In genomic region chr2:24785704-24786321, GRCh38 we compare ENCODE assay signal across 10 cellular contexts. TPM values are rescaled to one million over a fixed set of nuclear protein-coding genes. Genes with fewer than 3 reads are reported as not detected.
DNase-seq lines count a peak whose midpoint lies in the region; ATAC-seq and TF ChIP-seq lines count a peak whose summit lies in the region.
"Had no signal": no experiment of that assay in that cellular context is flagged by ENCODE, and none has a peak within 500 bp of the region (broad histone marks: within the 10 kb centered on the region; RNA-seq: fewer than 3 reads in every experiment).

No MANE protein-coding gene starts in this region.

- 90% methylated on average over 6 of the region's 6 CpGs for WGBS in hepatocyte (ENCODE audit: low lambda C conversion rate, missing lambda C conversion rate)

- no peaks in the 10 kb centered on the region for H3K9me2 ChIP-seq in hepatocyte (replicated peaks; ENCODE audit: insufficient read depth)

- ATAC-seq in HG02884 (IDR thresholded peaks at IDR 0.05; ENCODE audit: unreplicated experiment) (peak; percentile 83), naive B cell (ENCODE audit: low read depth in 2 of 2) (peak; percentile 97 to 99), HG02938 (IDR thresholded peaks at IDR 0.05; ENCODE audit: unreplicated experiment) (no peak)
- ATAC-seq in activated CD4-positive, alpha-beta T cell treated with anti-CD3 and anti-CD28 coated beads for 36 hours, result no peak

- H3K79me2 ChIP-seq in hepatocyte, result no peaks in the 10 kb centered on the region

- H2AFZ ChIP-seq in hepatocyte, result no peak overlapping the region

- H3K36me3 ChIP-seq in hepatocyte (replicated peaks; ENCODE audit: insufficient read depth, low read depth), result no peaks in the 10 kb centered on the region

- peaks cover 16 to 29% (median 20%) of the 10 kb centered on the region in 3 donors for H3K4me1 Mint-ChIP-seq in naive B cell
- no peaks in the 10 kb centered on the region for H3K4me1 Mint-ChIP-seq in activated CD4-positive, alpha-beta T cell treated with anti-CD3 and anti-CD28 coated beads for 36 hours

- intact Hi-C loops in activated CD4-positive, alpha-beta T cell treated with anti-CD3 and anti-CD28 coated beads for 36 hours (cut with DNase I, micrococcal nuclease), result no loop called here

- H3K9me3 Mint-ChIP-seq in naive B cell, result peaks cover 0 to 5% (median 2%) of the 10 kb centered on the region in 7 donors
- no peaks in the 10 kb centered on the region for H3K9me3 Mint-ChIP-seq in activated CD4-positive, alpha-beta T cell treated with anti-CD3 and anti-CD28 coated beads for 36 hours (ENCODE audit: low read depth)

- TF ChIP-seq CTCF in hepatocyte (IDR thresholded peaks at IDR 0.05; ENCODE audit: poor library complexity), result no peak

- peak overlapping the region; percentile 75 to 97 (median 91) for H3K27ac Mint-ChIP-seq in naive B cell
- H3K27ac Mint-ChIP-seq in activated CD4-positive, alpha-beta T cell treated with anti-CD3 and anti-CD28 coated beads for 36 hours, result no peak overlapping the region

- no peak overlapping the region for H3K4me3 ChIP-seq in hepatocyte

- CTCF ChIA-PET in activated CD4-positive, alpha-beta T cell treated with anti-CD3 and anti-CD28 coated beads for 36 hours (lab: Charles Lee), result no interaction called here

- peak; percentile 16 for DNase-seq in DMS53 (lab: John Stamatoyannopoulos, UW)
- no peak for DNase-seq in DMS53 treated with DMSO at 0.1 percent for 48 hours (lab: John Stamatoyannopoulos, UW; ENCODE audit: unreplicated experiment)
- DNase-seq in NCI-H2081 treated with DMSO at 0.1 percent for 48 hours (lab: John Stamatoyannopoulos, UW), result peak; percentile 13
- peak; percentile 84 for DNase-seq in naive B cell
- no peak for DNase-seq in hepatocyte (ENCODE audit: low spot score)
- DNase-seq in activated CD4-positive, alpha-beta T cell treated with anti-CD3 and anti-CD28 coated beads for 36 hours, result no peak

- H3K36me3 Mint-ChIP-seq in naive B cell, result peaks cover 5 to 21% of the 10 kb centered on the region in 2 donors
- H3K36me3 Mint-ChIP-seq in activated CD4-positive, alpha-beta T cell treated with anti-CD3 and anti-CD28 coated beads for 36 hours (ENCODE audit: low read depth), result peaks cover 3% of the 10 kb centered on the region

- H3K4me3 Mint-ChIP-seq in naive B cell, result peak overlapping the region; percentile 38 to 87 (median 78)
- no peak overlapping the region for H3K4me3 Mint-ChIP-seq in activated CD4-positive, alpha-beta T cell treated with anti-CD3 and anti-CD28 coated beads for 36 hours

- no peaks in the 10 kb centered on the region for H4K20me1 ChIP-seq in hepatocyte (ENCODE audit: insufficient read depth, poor library complexity, severe bottlenecking)

- no peak overlapping the region for H3K27ac ChIP-seq in hepatocyte
- H3K27ac ChIP-seq: 22Rv1, VCaP had no signal

- no peak overlapping the region for H3K4me2 ChIP-seq in hepatocyte

- no peaks in the 10 kb centered on the region for H3K9me3 ChIP-seq in hepatocyte (ENCODE audit: low read depth)

- H3K4me1 ChIP-seq in hepatocyte (ENCODE audit: insufficient read depth), result no peaks in the 10 kb centered on the region

- H3K27me3 ChIP-seq in hepatocyte, result no peaks in the 10 kb centered on the region

- POLR2A ChIA-PET in activated CD4-positive, alpha-beta T cell treated with anti-CD3 and anti-CD28 coated beads for 36 hours (lab: Charles Lee), result no interaction called here

- H3K27me3 Mint-ChIP-seq in naive B cell, result peaks cover 30 to 49% (median 48%) of the 10 kb centered on the region in 3 donors
- H3K27me3 Mint-ChIP-seq in activated CD4-positive, alpha-beta T cell treated with anti-CD3 and anti-CD28 coated beads for 36 hours, result peaks cover 2% of the 10 kb centered on the region

RNA-seq across cellular contexts. Expression of gene PTRHD1, which starts 7.4 kb away (rescaled TPM):
- polyA plus RNA-seq in naive B cell (ENCODE audit: low read depth in 6 of 6) (10 to 100 TPM; 41.3 to 75.9 (median 49.2) TPM), hepatocyte (61.1 and 63.6 TPM in 2 replicates)
- 40.5 and 47.8 TPM in 2 replicates for total RNA-seq in hepatocyte
- 10 to 100 TPM; 22.3 to 26.5 TPM for total RNA-seq in activated CD4-positive, alpha-beta T cell treated with anti-CD3 and anti-CD28 coated beads for 36 hours

RNA-seq across cellular contexts. Expression of gene CENPO, which starts 7.4 kb away (rescaled TPM):
- polyA plus RNA-seq in naive B cell (ENCODE audit: low read depth in 6 of 6) (1 to 10 TPM in 4 of 6 donors, under 1 TPM in 2; 0.56 to 4.5 (median 2.0) TPM), hepatocyte (5.1 and 9.7 TPM in 2 replicates)
- 8.2 and 14.6 TPM in 2 replicates for total RNA-seq in hepatocyte
- total RNA-seq in activated CD4-positive, alpha-beta T cell treated with anti-CD3 and anti-CD28 coated beads for 36 hours, result 10 to 100 TPM; 42.4 to 42.7 TPM

Comparison
In these comparisons a context has a peak if more than half of its experiments do, and no peak if none do; other contexts are left out.
1. DNase-seq: peak in DMS53 (single experiment), NCI-H2081 treated with DMSO at 0.1 percent for 48 hours (single experiment) and naive B cell (single experiment); none in DMS53 treated with DMSO at 0.1 percent for 48 hours (single experiment), hepatocyte (single experiment) and activated CD4-positive, alpha-beta T cell treated with anti-CD3 and anti-CD28 coated beads for 36 hours (single experiment).
2. ATAC-seq: peak in HG02884 (single experiment) and naive B cell (2 of 2); none in HG02938 (single experiment) and activated CD4-positive, alpha-beta T cell treated with anti-CD3 and anti-CD28 coated beads for 36 hours (single experiment).